ENCODE assay signal across 26 cellular contexts in the genomic region with DNA sequence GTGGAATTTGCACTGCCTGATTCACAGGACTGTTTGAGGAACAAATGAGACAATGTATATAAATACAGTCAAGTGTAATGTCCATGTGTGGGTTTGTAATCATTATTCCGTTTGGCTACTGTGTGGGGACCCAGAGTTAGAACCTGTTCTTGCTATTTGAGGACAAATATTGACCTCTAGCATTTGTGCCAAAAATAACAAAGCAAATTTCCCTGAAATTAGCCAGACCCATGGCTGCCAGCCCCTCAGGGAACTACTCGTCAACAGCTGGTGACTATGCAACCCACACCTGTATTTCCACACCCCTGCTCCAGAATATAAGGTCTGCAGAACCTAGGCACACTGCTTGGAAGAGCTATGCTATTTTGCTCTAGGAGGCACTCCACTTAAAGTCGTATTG.
DNase-seq lines count a peak whose midpoint lies in the region; ATAC-seq and TF ChIP-seq lines count a peak whose summit lies in the region.
"Had no signal": no experiment of that assay in that cellular context is flagged by ENCODE, and none has a peak within 500 bp of the region (broad histone marks: within the 10 kb centered on the region; RNA-seq: fewer than 3 reads in every experiment).

No MANE protein-coding gene starts in this region.

- no peak overlapping the region for H3K9ac ChIP-seq in IMR-90 (ENCODE audit: low read depth, low read length)
- H3K9ac ChIP-seq: GM23248 had no signal

- TF ChIP-seq CTCF in IMR-90 (conservative IDR thresholded peaks at IDR 0.05; ENCODE audit: low read depth, low read length) (no peak), mucosa of descending colon (IDR thresholded peaks at IDR 0.05) (no peak)

- H3K27me3 ChIP-seq in IMR-90 (ENCODE audit: control insufficient read depth, insufficient read depth, low read length) = no peaks in the 10 kb centered on the region
- H3K27me3 ChIP-seq: adrenal gland had no signal

- no peak overlapping the region for H3K27ac Mint-ChIP-seq in T-cell
- H3K27ac Mint-ChIP-seq: activated CD4-positive, alpha-beta memory T cell treated with anti-CD3 and anti-CD28 coated beads for 36 hours; activated naive CD4-positive, alpha-beta T cell treated with anti-CD3 and anti-CD28 coated beads for 36 hours; activated T-helper 1 cell treated with anti-CD3 and anti-CD28 coated beads, Interleukin-12 subunit alpha, Interleukin-12 subunit beta, Interleukin-2, Interleukin-4 antibody, amounts not matched to agents 30 ng/mL and 10 ng/mL and 1 ng/mL, durations not matched to agents 14 hours and 24 hours and 36 hours; stimulated activated naive B cell treated with anti-CD40 and anti-IgM and Interleukin-4, amounts not matched to agents 10 μg/mL and 1 μg/mL and 100 μg/mL, for 72 hours; T-helper 1 cell treated with Interleukin-12 subunit alpha and Interleukin-12 subunit beta and Interleukin-4 antibody, amounts not matched to agents 30 μg/mL and 1 μg/mL, for 36 hours had no signal

- H2AK9ac ChIP-seq in IMR-90 (replicated peaks; ENCODE audit: low read depth, low read length, poor library complexity) = no peak overlapping the region

- dilution Hi-C loops in IMR-90 (cut with HindIII; ENCODE audit: low sequenced_read_pairs, unreplicated experiment) = no loop called here

- peak overlapping the region; percentile 0; the same call in 1 of the 2 replicates for H3K4ac ChIP-seq in IMR-90 (ENCODE audit: low read depth, low read length)

- H3K14ac ChIP-seq in IMR-90 (replicated peaks; ENCODE audit: low read depth, low read length) = no peak overlapping the region

- H3K4me2 ChIP-seq in IMR-90 (ENCODE audit: low read depth, low read length) = no peak overlapping the region

- no peak overlapping the region for H3K18ac ChIP-seq in IMR-90 (ENCODE audit: low read depth, low read length)

- TF ChIP-seq POLR2A in IMR-90 (IDR thresholded peaks at IDR 0.05; ENCODE audit: low read depth, low read length) = no peak

- H3K9me1 ChIP-seq in IMR-90 (ENCODE audit: insufficient read depth, low read length) = peaks cover 32% of the 10 kb centered on the region

- ATAC-seq in IMR-90 (ENCODE audit: low read depth) (no peak), mucosa of descending colon (peak; percentile 40), T-cell (replicated peaks in 1 of 4) (no peak)
- ATAC-seq: stimulated activated naive B cell treated with anti-CD40 and anti-IgM and Interleukin-4, amounts not matched to agents 10 μg/mL and 1 μg/mL and 100 μg/mL, for 72 hours had no signal

- no peak overlapping the region for H4K8ac ChIP-seq in IMR-90 (ENCODE audit: low read depth in 2 of 2, low read length in 2 of 2)

- H2AK5ac ChIP-seq in IMR-90 (ENCODE audit: low read depth, low read length) = no peak overlapping the region

- no peaks in the 10 kb centered on the region for H3K36me3 ChIP-seq in IMR-90 (ENCODE audit: control insufficient read depth, insufficient read depth, low read length)
- H3K36me3 ChIP-seq in mucosa of descending colon (ENCODE audit: low read depth) = no peaks in the 10 kb centered on the region
- H3K36me3 ChIP-seq: adrenal gland, suprapubic skin had no signal

- 67% methylated on average over 1 of the region's 3 CpGs; no CpG with 5 or more reads in 1 of the 2 experiments for WGBS in IMR-90 (ENCODE audit: extremely low coverage in 2 of 2, insufficient read length in 1 of 2), 2 experiments

- no peak overlapping the region; the same call in 2 of the 3 replicates for H2BK15ac ChIP-seq in IMR-90 (ENCODE audit: low read depth, low read length)

- CTCF ChIA-PET in IMR-90 (lab: Yijun Ruan, JAX) = interaction anchor here (0.5 kb wide), 1 partner anchor 170 kb away, joined by 4 read pairs; no protein-coding TSS in a partner anchor
- CTCF ChIA-PET in T-cell (lab: Charles Lee) = interaction anchor here in 1 of 2 donors (0.6 kb wide), 1 partner anchor 649 kb away, joined by 4 read pairs; no protein-coding TSS in a partner anchor

- no peak overlapping the region for H2AFZ ChIP-seq in IMR-90 (replicated peaks; ENCODE audit: low read length, poor library complexity)
- H2AFZ ChIP-seq: GM23248 had no signal

- no peak overlapping the region for H3K56ac ChIP-seq in IMR-90 (ENCODE audit: extremely low read depth, insufficient read depth, low read length)

- H3K27ac ChIP-seq in IMR-90 (ENCODE audit: insufficient read depth, low read length) = no peak overlapping the region
- H3K27ac ChIP-seq: adrenal gland, GM23248, RWPE1, SK-N-MC, suprapubic skin had no signal

- no peaks in the 10 kb centered on the region; a peak in 1 of 4 replicates for H3K79me1 ChIP-seq in IMR-90 (ENCODE audit: low read depth in 1 of 2, low read length in 2 of 2)

- in situ Hi-C loops in IMR-90 (cut with MboI; ENCODE audit: low sequenced_read_pairs) = no loop called here

- peaks cover 20 to 28% of the 10 kb centered on the region in 2 donors for H3K27me3 Mint-ChIP-seq in T-cell
- H3K27me3 Mint-ChIP-seq: brain had no signal

- no peak overlapping the region for H4K91ac ChIP-seq in IMR-90 (ENCODE audit: insufficient read depth, low read depth, low read length)

- intact Hi-C loops in IMR-90 (cut with micrococcal nuclease) (no loop called here), mucosa of descending colon (cut with DNase I, micrococcal nuclease) (no loop called here)

- no peaks in the 10 kb centered on the region for H3K36me3 Mint-ChIP-seq in T-cell
- H3K36me3 Mint-ChIP-seq: activated CD4-positive, alpha-beta memory T cell treated with anti-CD3 and anti-CD28 coated beads for 36 hours; brain; stimulated activated naive B cell treated with anti-CD40 and anti-IgM and Interleukin-4, amounts not matched to agents 10 μg/mL and 1 μg/mL and 100 μg/mL, for 72 hours had no signal

- no TSS peak for BruUV-seq in IMR-90 (replicated peaks; lab: Mats Ljungman, UMichigan)

- POLR2A ChIA-PET in IMR-90 (lab: Charles Lee; ENCODE audit: unreplicated experiment) (no interaction called here), T-cell (lab: Charles Lee) (no interaction called here)

- no peaks in the 10 kb centered on the region for H4K20me1 ChIP-seq in IMR-90 (ENCODE audit: insufficient read depth, low read length)

- H3K9me3 ChIP-seq in IMR-90 (ENCODE audit: control insufficient read depth, insufficient read depth, low read length) (no peaks in the 10 kb centered on the region), mucosa of descending colon (no peaks in the 10 kb centered on the region)
- H3K9me3 ChIP-seq: adrenal gland, suprapubic skin had no signal

- TF ChIP-seq RAD21 in IMR-90 (IDR thresholded peaks at IDR 0.05; ENCODE audit: low read length) = no peak

- no peak overlapping the region for H2BK5ac ChIP-seq in IMR-90 (ENCODE audit: low read depth, low read length, poor library complexity, severe bottlenecking)

- DNase-seq in IMR-90 (no peak), NCI-H1930 (lab: John Stamatoyannopoulos, UW) (peak; percentile 6 to 29), SHP77 (lab: John Stamatoyannopoulos, UW) (peak; percentile 70 to 79), mucosa of descending colon (no peak), T-cell (no peak), HT-29 (ENCODE audit: low spot score) (no peak), GM19240 (ENCODE audit: insufficient read length, low spot score) (no peak)
- DNase-seq: activated CD4-positive, alpha-beta memory T cell treated with anti-CD3 and anti-CD28 coated beads for 36 hours; activated CD4-positive, CD25-positive, alpha-beta regulatory T cell treated with anti-CD3 and anti-CD28 coated beads, Interleukin-2, amount 50 U/mL, for 72 hours; activated CD8-positive, alpha-beta memory T cell treated with anti-CD3 and anti-CD28 coated beads, Interleukin-2, amount 50 U/mL, for 4 hours; activated naive CD4-positive, alpha-beta T cell treated with anti-CD3 and anti-CD28 coated beads for 36 hours; adrenal gland; C1 segment of cervical spinal cord; Calu3; cerebellar nuclear complex; EL; NCI-H526 treated with DMSO at 0.1 percent for 48 hours; stimulated activated naive B cell treated with anti-CD40 and anti-IgM and Interleukin-4, amounts not matched to agents 10 μg/mL and 1 μg/mL and 100 μg/mL, for 72 hours had no signal

- H2BK120ac ChIP-seq in IMR-90 (ENCODE audit: low read depth, low read length) = no peak overlapping the region

- H4K5ac ChIP-seq in IMR-90 (ENCODE audit: low read depth, low read length) = no peak overlapping the region

- H3K4me3 Mint-ChIP-seq in T-cell = no peak overlapping the region
- H3K4me3 Mint-ChIP-seq: activated CD4-positive, alpha-beta memory T cell treated with anti-CD3 and anti-CD28 coated beads for 36 hours; activated naive CD4-positive, alpha-beta T cell treated with anti-CD3 and anti-CD28 coated beads for 36 hours; activated T-helper 1 cell treated with anti-CD3 and anti-CD28 coated beads, Interleukin-12 subunit alpha, Interleukin-12 subunit beta, Interleukin-2, Interleukin-4 antibody, amounts not matched to agents 30 ng/mL and 10 ng/mL and 1 ng/mL, durations not matched to agents 14 hours and 24 hours and 36 hours; brain; stimulated activated naive B cell treated with anti-CD40 and anti-IgM and Interleukin-4, amounts not matched to agents 10 μg/mL and 1 μg/mL and 100 μg/mL, for 72 hours; T-helper 1 cell treated with Interleukin-12 subunit alpha and Interleukin-12 subunit beta and Interleukin-4 antibody, amounts not matched to agents 30 μg/mL and 1 μg/mL, for 36 hours had no signal

- H3K4me3 ChIP-seq in IMR-90 (ENCODE audit: insufficient read depth, low read depth, low read length) (no peak overlapping the region), mucosa of descending colon (no peak overlapping the region)
- H3K4me3 ChIP-seq: adrenal gland, GM23248, lung, SK-N-MC, suprapubic skin had no signal

- no peaks in the 10 kb centered on the region for H3K4me1 Mint-ChIP-seq in T-cell
- H3K4me1 Mint-ChIP-seq: stimulated activated naive B cell treated with anti-CD40 and anti-IgM and Interleukin-4, amounts not matched to agents 10 μg/mL and 1 μg/mL and 100 μg/mL, for 72 hours had no signal

- H3K4me1 ChIP-seq in IMR-90 (ENCODE audit: control insufficient read depth, insufficient read depth, low read length) (peaks cover 28% of the 10 kb centered on the region), mucosa of descending colon (ENCODE audit: low read depth) (no peaks in the 10 kb centered on the region)
- H3K4me1 ChIP-seq: adrenal gland, suprapubic skin had no signal

- H3K9me3 Mint-ChIP-seq in T-cell = no peaks in the 10 kb centered on the region
- H3K9me3 Mint-ChIP-seq: activated CD4-positive, alpha-beta memory T cell treated with anti-CD3 and anti-CD28 coated beads for 36 hours; activated naive CD4-positive, alpha-beta T cell treated with anti-CD3 and anti-CD28 coated beads for 36 hours; activated T-helper 1 cell treated with anti-CD3 and anti-CD28 coated beads, Interleukin-12 subunit alpha, Interleukin-12 subunit beta, Interleukin-2, Interleukin-4 antibody, amounts not matched to agents 30 ng/mL and 10 ng/mL and 1 ng/mL, durations not matched to agents 14 hours and 24 hours and 36 hours; T-helper 1 cell treated with Interleukin-12 subunit alpha and Interleukin-12 subunit beta and Interleukin-4 antibody, amounts not matched to agents 30 μg/mL and 1 μg/mL, for 36 hours had no signal

- no peak overlapping the region for H2BK20ac ChIP-seq in IMR-90 (ENCODE audit: low read depth, low read length)

- no peak overlapping the region for H3K23ac ChIP-seq in IMR-90 (ENCODE audit: low read depth, low read length)

TF ChIP-seq in IMR-90, 13 proteins besides CTCF, POLR2A, EP300 and RAD21:
- TF ChIP-seq CHD1 (IDR thresholded peaks at IDR 0.05; ENCODE audit: low read depth, low read length) = no peak

Comparison
In these comparisons a context has a peak if more than half of its experiments do, and no peak if none do; other contexts are left out.
1. DNase-seq: peak in NCI-H1930 (2 of 2) and SHP77 (2 of 2); none in IMR-90 (single experiment), mucosa of descending colon (0 of 3), T-cell (0 of 34), HT-29 (single experiment) and GM19240 (single experiment).